In genomic region chr20:32115196-32115767, GRCh38 we compare ENCODE assay signal across 15 cellular contexts.
"Had no signal": no experiment of that assay in that cellular context is flagged by ENCODE, and none has a peak within 500 bp of the region (broad histone marks: within the 10 kb centered on the region; RNA-seq: fewer than 3 reads in every experiment).

No MANE protein-coding gene starts in this region.

- H3K27me3 ChIP-seq: brain microvascular endothelial cell, dorsolateral prefrontal cortex, esophagus squamous epithelium, ovary had no signal

- H3K4me3 Mint-ChIP-seq: activated CD8-positive, alpha-beta memory T cell treated with anti-CD3 and anti-CD28 coated beads, Interleukin-2, amount 10 ng/mL, durations not matched to agents 7 days and 5 days; activated naive CD8-positive, alpha-beta T cell; activated T-cell treated with anti-CD3 and anti-CD28 coated beads, Interleukin-2, amount 50 U/mL, for 24 hours; memory B cell; neural crest cell; stimulated activated naive CD8-positive, alpha-beta T cell treated with anti-CD3 and anti-CD28 coated beads, Interleukin-15, Interleukin-2, amounts not matched to agents 100 ng/mL and 50 ng/mL, for 24 hours; T-helper 1 cell treated with Interleukin-12 subunit alpha and Interleukin-12 subunit beta and Interleukin-4 antibody, amounts not matched to agents 30 μg/mL and 1 μg/mL, for 36 hours had no signal

- H3K4me3 ChIP-seq: dorsolateral prefrontal cortex, esophagus squamous epithelium, ovary had no signal

- H3K27ac ChIP-seq: brain microvascular endothelial cell, ovary had no signal

- DNase-seq: activated CD4-positive, alpha-beta T cell treated with anti-CD3 and anti-CD28 coated beads, Interleukin-2, amount 50 U/mL, for 4 hours; activated CD8-positive, alpha-beta memory T cell treated with anti-CD3 and anti-CD28 coated beads, Interleukin-2, amount 10 ng/mL, durations not matched to agents 7 days and 5 days; activated effector memory CD4-positive, alpha-beta T cell treated with Interleukin-2 at 50 U/mL for 16 hours; activated T-cell treated with anti-CD3 and anti-CD28 coated beads, Interleukin-2, amount 50 U/mL, for 24 hours; brain microvascular endothelial cell; dorsolateral prefrontal cortex; esophagus squamous epithelium; ovary; stimulated activated CD4-positive, alpha-beta T cell treated with anti-CD3 and anti-CD28 coated beads, Interleukin-4, amount 100 ng/mL, for 24 hours had no signal

- ATAC-seq: activated CD8-positive, alpha-beta memory T cell treated with anti-CD3 and anti-CD28 coated beads, Interleukin-2, amount 10 ng/mL, durations not matched to agents 7 days and 5 days; left lobe of liver had no signal

- H3K27ac Mint-ChIP-seq: activated CD8-positive, alpha-beta memory T cell treated with anti-CD3 and anti-CD28 coated beads, Interleukin-2, amount 10 ng/mL, durations not matched to agents 7 days and 5 days; activated T-cell treated with anti-CD3 and anti-CD28 coated beads, Interleukin-2, amount 50 U/mL, for 24 hours; memory B cell; stimulated activated naive CD8-positive, alpha-beta T cell treated with anti-CD3 and anti-CD28 coated beads, Interleukin-15, Interleukin-2, amounts not matched to agents 100 ng/mL and 50 ng/mL, for 24 hours; T-helper 1 cell treated with Interleukin-12 subunit alpha and Interleukin-12 subunit beta and Interleukin-4 antibody, amounts not matched to agents 30 μg/mL and 1 μg/mL, for 36 hours had no signal

- H3K9me3 Mint-ChIP-seq: activated T-cell treated with anti-CD3 and anti-CD28 coated beads, Interleukin-2, amount 50 U/mL, for 24 hours; memory B cell; neural crest cell; stimulated activated naive CD8-positive, alpha-beta T cell treated with anti-CD3 and anti-CD28 coated beads, Interleukin-15, Interleukin-2, amounts not matched to agents 100 ng/mL and 50 ng/mL, for 24 hours; T-helper 1 cell treated with Interleukin-12 subunit alpha and Interleukin-12 subunit beta and Interleukin-4 antibody, amounts not matched to agents 30 μg/mL and 1 μg/mL, for 36 hours had no signal

- H3K27me3 Mint-ChIP-seq: activated CD8-positive, alpha-beta memory T cell treated with anti-CD3 and anti-CD28 coated beads, Interleukin-2, amount 10 ng/mL, durations not matched to agents 7 days and 5 days; activated naive CD8-positive, alpha-beta T cell; activated T-cell treated with anti-CD3 and anti-CD28 coated beads, Interleukin-2, amount 50 U/mL, for 24 hours; memory B cell; stimulated activated naive CD8-positive, alpha-beta T cell treated with anti-CD3 and anti-CD28 coated beads, Interleukin-15, Interleukin-2, amounts not matched to agents 100 ng/mL and 50 ng/mL, for 24 hours had no signal

- H3K9me3 ChIP-seq: esophagus squamous epithelium, ovary had no signal

- H3K36me3 ChIP-seq: ovary had no signal
